In genomic region chr16:23508589-23509440, GRCh38 we compare ENCODE assay signal across 5 cellular contexts. TPM values are rescaled to one million over a fixed set of nuclear protein-coding genes. Genes with fewer than 3 reads are reported as not detected.
DNase-seq lines count a peak whose midpoint lies in the region; ATAC-seq, FAIRE-seq and TF ChIP-seq lines count a peak whose summit lies in the region.

No MANE protein-coding gene starts in this region.

- peaks cover 9% of the 10 kb centered on the region; the same call in 1 of the 2 replicates for H3F3A ChIP-seq in MM.1S (ENCODE audit: insufficient read depth, low read length)

- in situ Hi-C loops in GM12878 (cut with MboI) = loop anchor here (10.0 kb wide), 1 partner anchor 336 kb away; no protein-coding TSS in a partner anchor

- TF ChIP-seq RAD21 in GM12878 (IDR thresholded peaks at IDR 0.05; ENCODE audit: insufficient read depth, low read depth, low read length) = no peak

- no peaks in the 10 kb centered on the region for H3K27me3 ChIP-seq in MM.1S (replicated peaks; ENCODE audit: insufficient read depth, low read length)
- H3K27me3 ChIP-seq in GM12878 (replicated peaks in 1 of 2; ENCODE audit: control insufficient read depth in 2 of 2, insufficient read depth in 2 of 2, low read length in 1 of 2) = no peaks in the 10 kb centered on the region

- H4K20me1 ChIP-seq in MM.1S (ENCODE audit: insufficient read depth, low read length) (peaks cover 22% of the 10 kb centered on the region), GM12878 (ENCODE audit: control insufficient read depth, insufficient read depth) (peaks cover 23% of the 10 kb centered on the region)

- TF ChIP-seq POLR2A in GM12878 (IDR thresholded peaks at IDR 0.05; ENCODE audit: low read depth, low read length) = peak; percentile 35; the same call in 1 of the 2 replicates

- H3K4me2 ChIP-seq in MM.1S (ENCODE audit: low read depth, low read length) = peak overlapping the region; percentile 93
- peak overlapping the region; percentile 91 for H3K4me2 ChIP-seq in GM12878 (ENCODE audit: control insufficient read depth, insufficient read depth)

- H3K4me1 Mint-ChIP-seq in naive thymus-derived CD8-positive, alpha-beta T cell = peaks cover 31 to 70% (median 59%) of the 10 kb centered on the region in 4 donors

- ATAC-seq in GM12878 (no peak), GM21786 (IDR thresholded peaks at IDR 0.05; ENCODE audit: unreplicated experiment) (no peak), HG03342 (IDR thresholded peaks at IDR 0.05; ENCODE audit: unreplicated experiment) (no peak)
- ATAC-seq in naive thymus-derived CD8-positive, alpha-beta T cell = no peak

- H3K4me1 ChIP-seq in MM.1S (ENCODE audit: low read length) (0 out of 2 replicates have a peak, but pooled peaks cover 5% of the 10 kb centered on the region), GM12878 (ENCODE audit: control insufficient read depth, insufficient read depth, low read length) (peaks cover 31% of the 10 kb centered on the region)

- H2AFZ ChIP-seq in MM.1S (ENCODE audit: low read length) = 0 out of 2 replicates have a peak overlapping the region, but pooled peaks have one; percentile 4
- H2AFZ ChIP-seq in GM12878 (ENCODE audit: control insufficient read depth, low read depth, low read length) = no peak overlapping the region

- RAD21 ChIA-PET in GM12878 (lab: Charles Lee; ENCODE audit: unreplicated experiment) = interaction anchor here (0.8 to 1.9 kb wide), 2 partner anchors 9 to 88 kb away, joined by 4 to 7 read pairs; no protein-coding TSS in a partner anchor

- FAIRE-seq in GM12878 (lab: Jason Lieb, UNC) = peak; percentile 31

- no peaks in the 10 kb centered on the region for H3K36me3 Mint-ChIP-seq in naive thymus-derived CD8-positive, alpha-beta T cell

- H3K4me3 Mint-ChIP-seq in naive thymus-derived CD8-positive, alpha-beta T cell = peak overlapping the region; percentile 87 to 98 (median 94)

- POLR2A ChIA-PET in GM12878 (lab: Charles Lee) = interaction anchor here (0.5 to 2.1 kb wide), 5 partner anchors 9 to 29 kb away, joined by 3 to 6 read pairs (median 3); no protein-coding TSS in a partner anchor
- POLR2A ChIA-PET in naive thymus-derived CD8-positive, alpha-beta T cell (lab: Charles Lee) = interaction anchor here (1.1 to 1.6 kb wide), 2 partner anchors 12 to 49 kb away, joined by 4 to 8 read pairs; partner anchors contain the start of genes EARS2 and UBFD1

- no peak for DNase-seq in MM.1S
- DNase-seq in GM12878 (ENCODE audit: low read depth, low spot score) = no peak
- no peak for DNase-seq in naive thymus-derived CD8-positive, alpha-beta T cell

- CTCF ChIA-PET in GM12878 (lab: Yijun Ruan, JAX) = interaction anchor here (1.0 to 5.1 kb wide), 3 partner anchors 10 to 74 kb away, joined by 3 to 35 read pairs (median 3); partner anchors contain the start of genes EARS2 and UBFD1

- 2% methylated on average over 28 of the region's 28 CpGs for WGBS in GM12878 (ENCODE audit: insufficient coverage, insufficient replicate concordance, low lambda C conversion rate, missing lambda C conversion rate)

- TF ChIP-seq CTCF in MM.1S (IDR thresholded peaks at IDR 0.05; ENCODE audit: low read length) = no peak
- no peak for TF ChIP-seq CTCF in GM12878 (IDR thresholded peaks at IDR 0.05 in 2 of 3, conservative IDR thresholded peaks at IDR 0.05 in 1 of 3; ENCODE audit: control insufficient read depth in 2 of 3, extremely low read depth in 1 of 3, insufficient read depth in 1 of 3, low read depth in 3 of 3, low read length in 3 of 3)

- H3K79me2 ChIP-seq in MM.1S (ENCODE audit: low read length) = peaks cover 68% of the 10 kb centered on the region
- H3K79me2 ChIP-seq in GM12878 (ENCODE audit: control insufficient read depth, insufficient read depth, low read length) = peaks cover 68% of the 10 kb centered on the region

- H3K4me3 ChIP-seq in MM.1S (ENCODE audit: low read length) (peak overlapping the region; percentile 87), GM12878 (peak overlapping the region; percentile 94)

- BruUV-seq in GM12878 (replicated peaks; lab: Mats Ljungman, UMichigan) = TSS peak; percentile 57

- peak overlapping the region; percentile 35 to 95 (median 84) for H3K27ac Mint-ChIP-seq in naive thymus-derived CD8-positive, alpha-beta T cell

- intact Hi-C loops in GM12878 (cut with micrococcal nuclease; ENCODE audit: unreplicated experiment) = loop anchor here (5.0 kb wide), 3 partner anchors 57 to 217 kb away; partner anchors contain the start of genes COG7 and NDUFAB1

- H3K27ac ChIP-seq in MM.1S (ENCODE audit: low read length) = no peak overlapping the region
- peak overlapping the region; percentile 68 for H3K27ac ChIP-seq in GM12878 (ENCODE audit: control insufficient read depth, insufficient read depth)

- H3K36me3 ChIP-seq in MM.1S (replicated peaks; ENCODE audit: insufficient read depth, low read length) (no peaks in the 10 kb centered on the region), GM12878 (ENCODE audit: control insufficient read depth in 2 of 2, insufficient read depth in 2 of 2, low read length in 1 of 2) (no peaks in the 10 kb centered on the region)

- no peak for TF ChIP-seq EP300 in GM12878 (IDR thresholded peaks at IDR 0.05; ENCODE audit: borderline replicate concordance in 1 of 2, control insufficient read depth in 1 of 2, low read depth in 2 of 2, low read length in 2 of 2)

- H3K27me3 Mint-ChIP-seq in naive thymus-derived CD8-positive, alpha-beta T cell = no peaks in the 10 kb centered on the region

- H3K9me2 ChIP-seq in MM.1S (replicated peaks; ENCODE audit: insufficient read depth, low read length) = no peaks in the 10 kb centered on the region

- SMC1A ChIA-PET in GM12878 (lab: Charles Lee; ENCODE audit: uncharacterized antibody, unreplicated experiment) = interaction anchor here (2.8 to 7.9 kb wide), 3 partner anchors 11 to 74 kb away, joined by 10 to 61 read pairs (median 48); no protein-coding TSS in a partner anchor

- no peaks in the 10 kb centered on the region for H3K9me3 Mint-ChIP-seq in naive thymus-derived CD8-positive, alpha-beta T cell

- H3K9me3 ChIP-seq in MM.1S (replicated peaks; ENCODE audit: insufficient read depth, low read length) (no peaks in the 10 kb centered on the region), GM12878 (replicated peaks; ENCODE audit: control insufficient read depth, insufficient read depth, low read length) (no peaks in the 10 kb centered on the region)

- H3K9ac ChIP-seq in MM.1S (ENCODE audit: low read length) (peak overlapping the region; percentile 57), GM12878 (ENCODE audit: control insufficient read depth, insufficient read depth, low read length) (peak overlapping the region; percentile 86)

RNA-seq across cellular contexts. Expression of gene GGA2, which starts 1.5 kb away (rescaled TPM):
- total RNA-seq in GM12878 (2013; cell fraction: nucleolus; rRNA removed) = 287 and 319 TPM in 2 replicates
- total RNA-seq in GM12878 (2014; rRNA removed) = 57.9 and 62.0 TPM in 2 replicates
- 56.8 and 56.9 TPM in 2 replicates for total RNA-seq in GM12878 (2014; rRNA removed; fragmentation: Illumina TruSeq; extraction: Trizol)
- 106 and 113 TPM in 2 replicates for total RNA-seq in GM12878 (2021)
- 42.8 TPM for polyA plus RNA-seq in GM12878 (2011; ENCODE audit: low read depth)
- polyA plus RNA-seq in GM12878 (2011; rRNA removed) = 105 and 145 TPM in 2 replicates
- polyA plus RNA-seq in GM12878 (2011; cell fraction: cytosol; rRNA removed) = 58.9 and 72.5 TPM in 2 replicates
- polyA plus RNA-seq in GM12878 (2011; cell fraction: nucleus; rRNA removed) = 191 and 225 TPM in 2 replicates
- 65.6 and 83.8 TPM in 2 replicates for polyA plus RNA-seq in GM12878 (2012)
- polyA plus RNA-seq in GM12878 (2014; fragmentation: Illumina TruSeq; extraction: Trizol) = 153 and 192 TPM in 2 replicates
- polyA plus RNA-seq in GM12878 (2014; fragmentation: Nextera tagmentation; extraction: Ambion mirVana) = 10 to 100 TPM; 14.1 to 21.5 TPM
- polyA plus RNA-seq in GM12878 (2014; rRNA removed) = 75.1 and 77.2 TPM in 2 replicates
- polyA plus RNA-seq in GM12878 (2016; fragmentation: Nextera tagmentation; extraction: Ambion mirVana) = 10 to 100 TPM; 96.0 to 97.1 TPM
- polyA minus RNA-seq in GM12878 (2011; rRNA and poly(A)+ RNA removed) = 84.8 and 103 TPM in 2 replicates
- polyA minus RNA-seq in GM12878 (2011; cell fraction: cytosol; rRNA and poly(A)+ RNA removed) = 32.7 and 35.3 TPM in 2 replicates
- polyA minus RNA-seq in GM12878 (2011; cell fraction: nucleus; rRNA and poly(A)+ RNA removed) = 47.3 and 59.9 TPM in 2 replicates
- 10 to 100 TPM; 87.5 to 94.6 TPM for total RNA-seq in naive thymus-derived CD8-positive, alpha-beta T cell
- 10 to 100 TPM; 37.7 to 56.7 (median 39.4) TPM for polyA plus RNA-seq in naive thymus-derived CD8-positive, alpha-beta T cell

RNA-seq across cellular contexts. Expression of gene EARS2, which starts 48.3 kb away (rescaled TPM):
- 85.7 and 98.9 TPM in 2 replicates for total RNA-seq in GM12878 (2013; cell fraction: nucleolus; rRNA removed)
- 38.0 and 39.0 TPM in 2 replicates for total RNA-seq in GM12878 (2014; rRNA removed)
- total RNA-seq in GM12878 (2014; rRNA removed; fragmentation: Illumina TruSeq; extraction: Trizol) = 36.7 TPM in 2 replicates
- total RNA-seq in GM12878 (2021) = 28.8 and 32.1 TPM in 2 replicates
- polyA plus RNA-seq in GM12878 (2011; ENCODE audit: low read depth) = 32.3 TPM
- 63.0 and 65.9 TPM in 2 replicates for polyA plus RNA-seq in GM12878 (2011; rRNA removed)
- 107 and 120 TPM in 2 replicates for polyA plus RNA-seq in GM12878 (2011; cell fraction: cytosol; rRNA removed)
- polyA plus RNA-seq in GM12878 (2011; cell fraction: nucleus; rRNA removed) = 90.6 and 122 TPM in 2 replicates
- polyA plus RNA-seq in GM12878 (2012) = 16.5 and 17.4 TPM in 2 replicates
- 41.3 and 47.9 TPM in 2 replicates for polyA plus RNA-seq in GM12878 (2014; fragmentation: Illumina TruSeq; extraction: Trizol)
- polyA plus RNA-seq in GM12878 (2014; fragmentation: Nextera tagmentation; extraction: Ambion mirVana) = 10 to 100 TPM; 12.9 to 27.0 TPM
- polyA plus RNA-seq in GM12878 (2014; rRNA removed) = 27.3 and 39.8 TPM in 2 replicates
- 10 to 100 TPM; 31.0 to 34.8 TPM for polyA plus RNA-seq in GM12878 (2016; fragmentation: Nextera tagmentation; extraction: Ambion mirVana)
- 107 and 161 TPM in 2 replicates for polyA minus RNA-seq in GM12878 (2011; rRNA and poly(A)+ RNA removed)
- 26.6 and 33.1 TPM in 2 replicates for polyA minus RNA-seq in GM12878 (2011; cell fraction: cytosol; rRNA and poly(A)+ RNA removed)
- 58.2 and 89.6 TPM in 2 replicates for polyA minus RNA-seq in GM12878 (2011; cell fraction: nucleus; rRNA and poly(A)+ RNA removed)
- total RNA-seq in naive thymus-derived CD8-positive, alpha-beta T cell = 10 to 100 TPM; 16.9 to 18.1 TPM
- polyA plus RNA-seq in naive thymus-derived CD8-positive, alpha-beta T cell = 10 to 100 TPM; 14.1 to 19.9 (median 18.3) TPM

RNA-seq across cellular contexts. Expression of gene UBFD1, which starts 48.7 kb away (rescaled TPM):
- total RNA-seq in GM12878 (2013; cell fraction: nucleolus; rRNA removed) = 85.8 and 94.9 TPM in 2 replicates
- total RNA-seq in GM12878 (2014; rRNA removed) = 31.3 and 38.3 TPM in 2 replicates
- 18.1 and 19.0 TPM in 2 replicates for total RNA-seq in GM12878 (2014; rRNA removed; fragmentation: Illumina TruSeq; extraction: Trizol)
- total RNA-seq in GM12878 (2021) = 45.8 and 48.5 TPM in 2 replicates
- polyA plus RNA-seq in GM12878 (2011; ENCODE audit: low read depth) = 14.2 TPM
- 37.6 and 41.9 TPM in 2 replicates for polyA plus RNA-seq in GM12878 (2011; rRNA removed)
- polyA plus RNA-seq in GM12878 (2011; cell fraction: cytosol; rRNA removed) = 36.0 and 38.8 TPM in 2 replicates
- polyA plus RNA-seq in GM12878 (2011; cell fraction: nucleus; rRNA removed) = 47.5 and 49.8 TPM in 2 replicates
- polyA plus RNA-seq in GM12878 (2012) = 20.5 and 20.8 TPM in 2 replicates
- polyA plus RNA-seq in GM12878 (2014; fragmentation: Illumina TruSeq; extraction: Trizol) = 23.4 and 23.7 TPM in 2 replicates
- 1 to 10 TPM; 7.3 to 7.9 TPM for polyA plus RNA-seq in GM12878 (2014; fragmentation: Nextera tagmentation; extraction: Ambion mirVana)
- polyA plus RNA-seq in GM12878 (2014; rRNA removed) = 31.1 and 40.7 TPM in 2 replicates
- polyA plus RNA-seq in GM12878 (2016; fragmentation: Nextera tagmentation; extraction: Ambion mirVana) = 10 to 100 TPM; 33.2 to 38.6 TPM
- polyA minus RNA-seq in GM12878 (2011; rRNA and poly(A)+ RNA removed) = 34.2 and 37.5 TPM in 2 replicates
- polyA minus RNA-seq in GM12878 (2011; cell fraction: cytosol; rRNA and poly(A)+ RNA removed) = 8.0 and 10.4 TPM in 2 replicates
- 29.4 and 42.0 TPM in 2 replicates for polyA minus RNA-seq in GM12878 (2011; cell fraction: nucleus; rRNA and poly(A)+ RNA removed)
- 10 to 100 TPM; 52.5 to 58.7 TPM for total RNA-seq in naive thymus-derived CD8-positive, alpha-beta T cell
- polyA plus RNA-seq in naive thymus-derived CD8-positive, alpha-beta T cell = 10 to 100 TPM; 12.2 to 15.4 (median 12.6) TPM

RNA-seq across cellular contexts. Expression of gene COG7, which starts 55.8 kb away (rescaled TPM):
- 93.3 and 95.2 TPM in 2 replicates for total RNA-seq in GM12878 (2013; cell fraction: nucleolus; rRNA removed)
- total RNA-seq in GM12878 (2014; rRNA removed) (9.7 and 12.1 TPM in 2 replicates), GM12878 (2014; rRNA removed; fragmentation: Illumina TruSeq; extraction: Trizol) (9.4 and 10.0 TPM in 2 replicates), GM12878 (2021) (9.4 and 10.9 TPM in 2 replicates)
- 10.2 TPM for polyA plus RNA-seq in GM12878 (2011; ENCODE audit: low read depth)
- polyA plus RNA-seq in GM12878 (2011; rRNA removed) (12.6 and 24.0 TPM in 2 replicates), GM12878 (2014; fragmentation: Illumina TruSeq; extraction: Trizol) (8.2 and 10.6 TPM in 2 replicates), GM12878 (2014; fragmentation: Nextera tagmentation; extraction: Ambion mirVana) (1 to 10 TPM; 2.9 to 7.5 TPM), GM12878 (2014; rRNA removed) (12.8 and 14.9 TPM in 2 replicates), GM12878 (2016; fragmentation: Nextera tagmentation; extraction: Ambion mirVana) (1 to 10 TPM; 9.5 to 9.9 TPM)
- 39.0 and 41.6 TPM in 2 replicates for polyA plus RNA-seq in GM12878 (2011; cell fraction: cytosol; rRNA removed)
- polyA plus RNA-seq in GM12878 (2011; cell fraction: nucleus; rRNA removed) = 51.4 and 53.8 TPM in 2 replicates
- polyA plus RNA-seq in GM12878 (2012) = 13.9 and 14.5 TPM in 2 replicates
- polyA minus RNA-seq in GM12878 (2011; rRNA and poly(A)+ RNA removed) = 32.6 and 33.8 TPM in 2 replicates
- 5.6 and 8.7 TPM in 2 replicates for polyA minus RNA-seq in GM12878 (2011; cell fraction: cytosol; rRNA and poly(A)+ RNA removed)
- polyA minus RNA-seq in GM12878 (2011; cell fraction: nucleus; rRNA and poly(A)+ RNA removed) = 14.7 and 20.9 TPM in 2 replicates
- total RNA-seq in naive thymus-derived CD8-positive, alpha-beta T cell = 10 to 100 TPM; 23.3 to 26.2 TPM
- polyA plus RNA-seq in naive thymus-derived CD8-positive, alpha-beta T cell = 10 to 100 TPM in 1 of 3 donors, 1 to 10 TPM in 2; 8.4 to 10.9 (median 9.2) TPM
